Comparison of ENCODE assay signal across 8 cellular contexts in genomic region chr1:65003316-65003664, GRCh38. TPM values are rescaled to one million over a fixed set of nuclear protein-coding genes. Genes with fewer than 3 reads are reported as not detected.
A peak's percentile ranks its signal among the peaks of the same experiment; 100 is the strongest.
DNase-seq lines count a peak whose midpoint lies in the region; ATAC-seq and TF ChIP-seq lines count a peak whose summit lies in the region.

No MANE protein-coding gene starts in this region.

- no peaks in the 10 kb centered on the region for H3K79me2 ChIP-seq in fibroblast of lung (ENCODE audit: control insufficient read depth, insufficient read depth, low read length)
- peaks cover 2% of the 10 kb centered on the region for H3K79me2 ChIP-seq in trophoblast cell (ENCODE audit: control insufficient read depth, insufficient read depth, low read length, poor library complexity)

- H2BK120ac ChIP-seq in trophoblast cell (ENCODE audit: insufficient read depth, low read length, poor library complexity), result no peak overlapping the region

- H3K27ac ChIP-seq in SK-N-MC (0 out of 2 replicates have a peak overlapping the region, but pooled peaks have one; percentile 19), fibroblast of lung (ENCODE audit: insufficient read depth, low read length) (peak overlapping the region; percentile 91), trophoblast cell (ENCODE audit: low read depth, low read length) (no peak overlapping the region)

- H3K18ac ChIP-seq in trophoblast cell (ENCODE audit: low read length), result no peak overlapping the region

- TF ChIP-seq CTCF in fibroblast of lung (conservative IDR thresholded peaks at IDR 0.05 in 1 of 2, IDR thresholded peaks at IDR 0.05 in 1 of 2; ENCODE audit: low read depth in 1 of 2, low read length in 2 of 2), result no peak

- H3K23ac ChIP-seq in trophoblast cell (ENCODE audit: low read length), result no peak overlapping the region

- H2AK5ac ChIP-seq in trophoblast cell (ENCODE audit: low read length), result no peak overlapping the region

- H3K79me1 ChIP-seq in trophoblast cell (ENCODE audit: low read length), result peaks cover 5% of the 10 kb centered on the region

- H4K20me1 ChIP-seq in fibroblast of lung (ENCODE audit: control insufficient read depth, extremely low read depth, insufficient read depth, low read length), result no peaks in the 10 kb centered on the region

- no peak overlapping the region for H2BK5ac ChIP-seq in trophoblast cell (ENCODE audit: low read depth, low read length, poor library complexity)

- H3K27me3 ChIP-seq in fibroblast of lung (ENCODE audit: control insufficient read depth, insufficient read depth, low read length) (no peaks in the 10 kb centered on the region), trophoblast cell (ENCODE audit: insufficient read depth, low read length) (no peaks in the 10 kb centered on the region)

- WGBS in trophoblast cell (ENCODE audit: extremely low coverage, insufficient coverage, insufficient read length), result no CpG with 5 or more reads among the region's 11 CpGs

- H2AFZ ChIP-seq in fibroblast of lung (ENCODE audit: low read length) (peak overlapping the region; percentile 58), trophoblast cell (ENCODE audit: insufficient read depth, low read length, poor library complexity) (peak overlapping the region; percentile 35)

- H3K36me3 ChIP-seq in SK-N-MC (ENCODE audit: insufficient read depth, low read length) (peaks cover 17% of the 10 kb centered on the region; the same call in 1 of the 2 replicates), fibroblast of lung (ENCODE audit: control insufficient read depth, insufficient read depth, low read length) (no peaks in the 10 kb centered on the region), trophoblast cell (ENCODE audit: control insufficient read depth in 1 of 2, insufficient read depth in 2 of 2, low read length in 2 of 2) (no peaks in the 10 kb centered on the region)

- no peak for ATAC-seq in GM19395 (IDR thresholded peaks at IDR 0.05; ENCODE audit: unreplicated experiment)

- peak overlapping the region; percentile 43 for H4K8ac ChIP-seq in trophoblast cell (ENCODE audit: low read depth, low read length)

- H4K91ac ChIP-seq in trophoblast cell (ENCODE audit: low read depth, low read length), result no peak overlapping the region

- peak; percentile 12 for DNase-seq in GM03348 (ENCODE audit: low spot score)
- no peak for DNase-seq in SK-N-MC (ENCODE audit: low read depth, low spot score)
- no peak for DNase-seq in fibroblast of lung (ENCODE audit: low read depth in 2 of 2)
- DNase-seq in trophoblast cell, result no peak
- no peak for DNase-seq in hypothalamus (lab: John Stamatoyannopoulos, UW)
- DNase-seq in foreskin melanocyte, result no peak
- no peak for DNase-seq in NCI-H128 (lab: John Stamatoyannopoulos, UW; ENCODE audit: unreplicated experiment)

- no peak overlapping the region for H3K14ac ChIP-seq in trophoblast cell (ENCODE audit: low read length)

- H3K9ac ChIP-seq in SK-N-MC (ENCODE audit: insufficient read length), result no peak overlapping the region
- peak overlapping the region; percentile 93 for H3K9ac ChIP-seq in fibroblast of lung (ENCODE audit: insufficient read depth, low read length)
- H3K9ac ChIP-seq in trophoblast cell (ENCODE audit: low read length), result no peak overlapping the region

- peak overlapping the region; percentile 63 for H3K4me3 ChIP-seq in SK-N-MC
- H3K4me3 ChIP-seq in fibroblast of lung (replicated peaks in 1 of 4; ENCODE audit: control extremely low read depth in 1 of 4, insufficient read depth in 1 of 4, low read depth in 3 of 4, low read length in 4 of 4), result peak overlapping the region; percentile 60 to 72 (median 64)
- no peak overlapping the region for H3K4me3 ChIP-seq in trophoblast cell (ENCODE audit: low read depth, low read length)

- peaks cover 4% of the 10 kb centered on the region for H3K4me1 ChIP-seq in fibroblast of lung (ENCODE audit: control insufficient read depth, extremely low read depth, insufficient read depth, low read length)
- peaks cover 4 to 8% of the 10 kb centered on the region in 2 experiments for H3K4me1 ChIP-seq in trophoblast cell (ENCODE audit: control insufficient read depth in 1 of 2, insufficient read depth in 2 of 2, low read length in 2 of 2)

- no peak overlapping the region for H2BK12ac ChIP-seq in trophoblast cell (ENCODE audit: low read length)

- H4K12ac ChIP-seq in trophoblast cell (ENCODE audit: low read depth, low read length), result no peak overlapping the region

- H3K9me3 ChIP-seq in SK-N-MC (ENCODE audit: low read depth, low read length), result peaks cover 3% of the 10 kb centered on the region; the same call in 1 of the 2 replicates
- H3K9me3 ChIP-seq in fibroblast of lung (ENCODE audit: control insufficient read depth, insufficient read depth, low read depth, low read length), result no peaks in the 10 kb centered on the region
- peaks cover 4% of the 10 kb centered on the region for H3K9me3 ChIP-seq in trophoblast cell (ENCODE audit: insufficient read depth, low read depth, low read length)

- H3K4me2 ChIP-seq in fibroblast of lung (ENCODE audit: extremely low read depth, insufficient read depth, low read length), result peak overlapping the region; percentile 97
- peak overlapping the region; percentile 93 for H3K4me2 ChIP-seq in trophoblast cell (ENCODE audit: low read length)

- no peak overlapping the region for H3K4ac ChIP-seq in trophoblast cell (ENCODE audit: low read depth, low read length)

RNA-seq across cellular contexts. Expression of gene JAK1, which starts 36.9 kb away (rescaled TPM):
- total RNA-seq in fibroblast of lung, result 145 and 152 TPM in 2 replicates
- polyA plus RNA-seq in fibroblast of lung, result 131 and 144 TPM in 2 replicates
- polyA plus RNA-seq in fibroblast of lung (2012), result 92.7 and 111 TPM in 2 replicates
- 132 and 135 TPM in 2 replicates for polyA minus RNA-seq in fibroblast of lung (ENCODE audit: low replicate concordance)
- polyA plus RNA-seq in trophoblast cell (2013), result 35.4 and 36.0 TPM in 2 replicates
